ENCODE assay signal across 1 cellular context in the genomic region with DNA sequence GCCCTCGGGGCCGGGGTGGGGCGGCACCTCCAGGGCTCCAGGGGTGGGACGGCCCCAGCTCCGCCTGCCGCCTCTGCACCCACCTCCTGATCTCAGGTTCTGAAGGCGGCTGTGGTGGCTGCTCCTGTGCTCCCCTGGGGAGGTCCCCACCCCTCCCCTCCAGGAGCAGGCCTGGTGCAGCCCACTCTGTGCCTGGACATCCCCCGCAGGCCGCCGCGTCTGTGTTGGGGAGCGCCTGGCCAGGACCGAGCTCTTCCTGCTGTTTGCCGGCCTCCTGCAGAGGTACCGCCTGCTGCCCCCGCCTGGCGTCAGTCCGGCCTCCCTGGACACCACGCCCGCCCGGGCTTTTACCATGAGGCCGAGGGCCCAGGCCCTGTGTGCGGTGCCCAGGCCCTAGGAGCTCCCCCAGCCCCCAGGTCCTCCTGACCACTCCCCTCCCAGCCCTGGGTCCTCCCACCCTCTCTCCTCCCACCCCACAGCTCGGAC.
TF ChIP-seq lines count a peak whose summit lies in the region.

No MANE protein-coding gene starts in this region.

TF ChIP-seq in endothelial cell of umbilical vein, 7 proteins besides CTCF, POLR2A, EP300 and RAD21:
- TF ChIP-seq POLR2AphosphoS5 (IDR thresholded peaks at IDR 0.05; ENCODE audit: insufficient read depth, low read depth, low read length) (no peak), FOS (IDR thresholded peaks at IDR 0.05; ENCODE audit: borderline replicate concordance, insufficient read depth, low read length) (no peak), MYC (IDR thresholded peaks at IDR 0.05; ENCODE audit: low read depth, low read length) (no peak), JUN (IDR thresholded peaks at IDR 0.05; ENCODE audit: borderline replicate concordance, insufficient read depth, insufficient read length, low read depth) (no peak), GATA2 (IDR thresholded peaks at IDR 0.05; ENCODE audit: insufficient read depth, insufficient read length, low read depth, low read length) (no peak), EZH2 (IDR thresholded peaks at IDR 0.05; ENCODE audit: borderline replicate concordance, low read depth, low read length, severe bottlenecking) (no peak), MAX (IDR thresholded peaks at IDR 0.05; ENCODE audit: insufficient read depth, insufficient read length) (no peak)
TF ChIP-seq in endothelial cell of umbilical vein: peak in this region for 0.
